ENCODE assay signal across 30 cellular contexts in genomic region chr5:20680718-20681302, GRCh38.
A peak's percentile ranks its signal among the peaks of the same experiment; 100 is the strongest.
DNase-seq lines count a peak whose midpoint lies in the region; ATAC-seq and TF ChIP-seq lines count a peak whose summit lies in the region.
"Had no signal": no experiment of that assay in that cellular context is flagged by ENCODE, and none has a peak within 500 bp of the region (broad histone marks: within the 10 kb centered on the region; RNA-seq: fewer than 3 reads in every experiment).

No MANE protein-coding gene starts in this region.

- H3K27ac ChIP-seq in H9 (ENCODE audit: insufficient read length, low read depth, low read length) (no peak overlapping the region), RWPE2 (ENCODE audit: poor library complexity, severe bottlenecking) (peak overlapping the region; percentile 80)
- H3K27ac ChIP-seq: cardiac muscle cell, coronary artery, esophagus muscularis mucosa, neutrophil, VCaP had no signal

- no peak overlapping the region for H3T11ph ChIP-seq in H9 (ENCODE audit: low read length)

- no peaks in the 10 kb centered on the region for H3K27me3 Mint-ChIP-seq in H9 (ENCODE audit: low read depth)
- H3K27me3 Mint-ChIP-seq in type B pancreatic cell = no peaks in the 10 kb centered on the region
- H3K27me3 Mint-ChIP-seq: activated CD4-positive, alpha-beta T cell treated with anti-CD3 and anti-CD28 coated beads, Interleukin-2, amount 10 ng/mL, durations not matched to agents 7 days and 5 days; effector memory CD8-positive, alpha-beta T cell; memory B cell had no signal

- H4K91ac ChIP-seq in H9 (ENCODE audit: insufficient read length, low read depth, low read length) = no peak overlapping the region

- no peak overlapping the region for H3K14ac ChIP-seq in H9 (ENCODE audit: insufficient read depth, low read length)

- no peak overlapping the region for H3K18ac ChIP-seq in H9 (ENCODE audit: insufficient read length, low read depth, low read length)

- H4K5ac ChIP-seq in H9 (ENCODE audit: insufficient read length, low read depth, low read length) = no peak overlapping the region

- H3K9me3 Mint-ChIP-seq in H9 (no peaks in the 10 kb centered on the region), type B pancreatic cell (no peaks in the 10 kb centered on the region)
- H3K9me3 Mint-ChIP-seq: memory B cell had no signal

- no peak overlapping the region for H2BK20ac ChIP-seq in H9 (ENCODE audit: low read depth, low read length, poor library complexity, severe bottlenecking)

- no peak overlapping the region for H2AFZ ChIP-seq in H9 (ENCODE audit: low read length)

- DNase-seq in H9 (peak; percentile 31), RWPE2 (ENCODE audit: low spot score) (no peak), epithelial cell of esophagus (ENCODE audit: low read depth) (peak; percentile 46), type B pancreatic cell (ENCODE audit: extremely low spot score, unreplicated experiment) (no peak), NCI-H2107 treated with DMSO at 0.1 percent for 48 hours (lab: John Stamatoyannopoulos, UW; ENCODE audit: unreplicated experiment) (no peak), NCI-H1694 (lab: John Stamatoyannopoulos, UW) (no peak), NCI-H446 treated with DMSO at 0.1 percent for 48 hours (lab: John Stamatoyannopoulos, UW) (no peak)
- DNase-seq: activated CD4-positive, alpha-beta T cell treated with anti-CD3 and anti-CD28 coated beads, Interleukin-2, amount 10 ng/mL, durations not matched to agents 7 days and 5 days; activated naive CD4-positive, alpha-beta T cell; activated T-cell treated with anti-CD3 and anti-CD28 coated beads, Interleukin-2, amount 50 U/mL, for 48 hours; Calu3; DND-41; effector memory CD8-positive, alpha-beta T cell; left colon; NCI-H1417; NCI-H2081; NCI-H82; stimulated activated CD4-positive, alpha-beta T cell treated with anti-CD3 and anti-CD28 coated beads, Interleukin-4, amount 100 ng/mL, for 24 hours; substantia nigra had no signal

- H3K4ac ChIP-seq in H9 (ENCODE audit: low read depth, low read length) = no peak overlapping the region

- H3K4me1 ChIP-seq in H9 (ENCODE audit: insufficient read depth, low read length) (no peaks in the 10 kb centered on the region; the same call in 1 of the 2 replicates), RWPE2 (ENCODE audit: insufficient read depth, poor library complexity, severe bottlenecking) (peaks cover 32% of the 10 kb centered on the region)
- H3K4me1 ChIP-seq: esophagus muscularis mucosa had no signal

- no peak overlapping the region for H4K8ac ChIP-seq in H9 (replicated peaks; ENCODE audit: insufficient read length, low read depth, low read length)

- no peaks in the 10 kb centered on the region for H3K79me1 ChIP-seq in H9 (ENCODE audit: insufficient read depth, low read depth, low read length, poor library complexity, severe bottlenecking)

- no peak overlapping the region for H2BK12ac ChIP-seq in H9 (ENCODE audit: insufficient read length, low read depth, low read length)

- H2BK120ac ChIP-seq in H9 (ENCODE audit: low read depth, low read length, poor library complexity, severe bottlenecking) = no peak overlapping the region

- H3K4me3 Mint-ChIP-seq in H9 (no peak overlapping the region), type B pancreatic cell (no peak overlapping the region)
- H3K4me3 Mint-ChIP-seq: activated CD4-positive, alpha-beta T cell treated with anti-CD3 and anti-CD28 coated beads, Interleukin-2, amount 10 ng/mL, durations not matched to agents 7 days and 5 days; effector memory CD8-positive, alpha-beta T cell; memory B cell; stimulated activated effector memory CD8-positive, alpha-beta T cell treated with anti-CD3 and anti-CD28 coated beads, Interleukin-12 subunit alpha, Interleukin-12 subunit beta, amount 100 ng/mL, for 72 hours had no signal

- H3K9me3 ChIP-seq in H9 (ENCODE audit: control insufficient read depth, low read depth, low read length) (no peaks in the 10 kb centered on the region), RWPE2 (ENCODE audit: severe bottlenecking) (no peaks in the 10 kb centered on the region)
- H3K9me3 ChIP-seq: esophagus muscularis mucosa, neutrophil had no signal

- H3K27ac Mint-ChIP-seq in H9 (peak overlapping the region in 2 of 3 experiments; percentile 41 to 78; a peak in 4 of 7 replicates), type B pancreatic cell (peak overlapping the region; percentile 59)
- H3K27ac Mint-ChIP-seq: activated CD4-positive, alpha-beta T cell treated with anti-CD3 and anti-CD28 coated beads, Interleukin-2, amount 10 ng/mL, durations not matched to agents 7 days and 5 days; effector memory CD8-positive, alpha-beta T cell; memory B cell; stimulated activated effector memory CD8-positive, alpha-beta T cell treated with anti-CD3 and anti-CD28 coated beads, Interleukin-12 subunit alpha, Interleukin-12 subunit beta, amount 100 ng/mL, for 72 hours had no signal

- no peaks in the 10 kb centered on the region for H3K79me2 ChIP-seq in H9 (ENCODE audit: insufficient read depth, low read length)

- H3K27me3 ChIP-seq in H9 (ENCODE audit: insufficient read depth, low read length) (no peaks in the 10 kb centered on the region), RWPE2 (ENCODE audit: insufficient read depth, poor library complexity, severe bottlenecking) (no peaks in the 10 kb centered on the region)
- H3K27me3 ChIP-seq: cardiac muscle cell, esophagus muscularis mucosa, neutrophil had no signal

- H4K20me1 ChIP-seq in H9 (ENCODE audit: control insufficient read depth, insufficient read depth, insufficient read length) = no peaks in the 10 kb centered on the region

- WGBS in H9 (ENCODE audit: extremely low coverage, insufficient read length, low lambda C conversion rate) = no CpG with 5 or more reads among the region's 5 CpGs

- H3K36me3 ChIP-seq in RWPE2 (ENCODE audit: low read depth) = no peaks in the 10 kb centered on the region
- H3K36me3 ChIP-seq: cardiac muscle cell, esophagus muscularis mucosa, neutrophil had no signal

- H3K9ac ChIP-seq in H9 (ENCODE audit: extremely low read depth, insufficient read length, low read length) = no peak overlapping the region

- no peak overlapping the region for H2BK5ac ChIP-seq in H9 (ENCODE audit: insufficient read length, low read length)

- no peak overlapping the region for H3K4me2 ChIP-seq in H9 (ENCODE audit: insufficient read depth, insufficient read length, low read length)

- H3K36me3 Mint-ChIP-seq in H9 (ENCODE audit: insufficient read depth in 1 of 3, low read depth in 3 of 3) (no peaks in the 10 kb centered on the region), type B pancreatic cell (no peaks in the 10 kb centered on the region)
- H3K36me3 Mint-ChIP-seq: memory B cell; stimulated activated effector memory CD8-positive, alpha-beta T cell treated with anti-CD3 and anti-CD28 coated beads, Interleukin-12 subunit alpha, Interleukin-12 subunit beta, amount 100 ng/mL, for 72 hours had no signal

- no peak for ATAC-seq in RWPE2 (ENCODE audit: low read depth)
- ATAC-seq: effector memory CD8-positive, alpha-beta T cell; HCT116; K562; left colon; Right ventricle myocardium inferior; sciatic nerve; stimulated activated effector memory CD8-positive, alpha-beta T cell treated with anti-CD3 and anti-CD28 coated beads, Interleukin-12 subunit alpha, Interleukin-12 subunit beta, amount 100 ng/mL, for 72 hours had no signal

- H2BK15ac ChIP-seq in H9 (ENCODE audit: low read depth, low read length) = no peak overlapping the region

- no peak overlapping the region for H2AK5ac ChIP-seq in H9 (ENCODE audit: insufficient read length, low read length)

- H3K23me2 ChIP-seq in H9 (ENCODE audit: insufficient read length, low read depth, low read length, poor library complexity, severe bottlenecking) = no peaks in the 10 kb centered on the region

- H3K4me3 ChIP-seq in RWPE2 (ENCODE audit: severe bottlenecking) (no peak overlapping the region), epithelial cell of esophagus (ENCODE audit: low read length) (no peak overlapping the region)
- H3K4me3 ChIP-seq: cardiac muscle cell, coronary artery, esophagus muscularis mucosa, K562 had no signal

- no peak for TF ChIP-seq CTCF in H9 (conservative IDR thresholded peaks at IDR 0.05)
- no peak for TF ChIP-seq CTCF in RWPE2 (IDR thresholded peaks at IDR 0.05; ENCODE audit: poor library complexity, severe bottlenecking)
- no peak for TF ChIP-seq CTCF in epithelial cell of esophagus (IDR thresholded peaks at IDR 0.05; ENCODE audit: insufficient read depth, low read depth, low read length, missing control alignments)
- no peak for TF ChIP-seq CTCF in type B pancreatic cell (conservative IDR thresholded peaks at IDR 0.05)

- no peak overlapping the region for H3K56ac ChIP-seq in H9 (ENCODE audit: insufficient read length, low read depth, low read length)

- H3K23ac ChIP-seq in H9 (ENCODE audit: insufficient read length, low read depth, low read length) = no peak overlapping the region

- H3K4me1 Mint-ChIP-seq in H9 (peaks cover 7 to 14% of the 10 kb centered on the region in 2 experiments), type B pancreatic cell (ENCODE audit: unreplicated experiment) (peaks cover 4% of the 10 kb centered on the region)
- H3K4me1 Mint-ChIP-seq: activated CD4-positive, alpha-beta T cell treated with anti-CD3 and anti-CD28 coated beads, Interleukin-2, amount 10 ng/mL, durations not matched to agents 7 days and 5 days; memory B cell; stimulated activated effector memory CD8-positive, alpha-beta T cell treated with anti-CD3 and anti-CD28 coated beads, Interleukin-12 subunit alpha, Interleukin-12 subunit beta, amount 100 ng/mL, for 72 hours had no signal

Comparison
In these comparisons a context has a peak if more than half of its experiments do, and no peak if none do; other contexts are left out.
1. DNase-seq: peak in H9 (single experiment) and epithelial cell of esophagus (single experiment); none in RWPE2 (single experiment), type B pancreatic cell (single experiment), NCI-H2107 treated with DMSO at 0.1 percent for 48 hours (single experiment), NCI-H1694 (single experiment) and NCI-H446 treated with DMSO at 0.1 percent for 48 hours (single experiment).